Comparison of ENCODE assay signal across 9 cellular contexts in the genomic region with DNA sequence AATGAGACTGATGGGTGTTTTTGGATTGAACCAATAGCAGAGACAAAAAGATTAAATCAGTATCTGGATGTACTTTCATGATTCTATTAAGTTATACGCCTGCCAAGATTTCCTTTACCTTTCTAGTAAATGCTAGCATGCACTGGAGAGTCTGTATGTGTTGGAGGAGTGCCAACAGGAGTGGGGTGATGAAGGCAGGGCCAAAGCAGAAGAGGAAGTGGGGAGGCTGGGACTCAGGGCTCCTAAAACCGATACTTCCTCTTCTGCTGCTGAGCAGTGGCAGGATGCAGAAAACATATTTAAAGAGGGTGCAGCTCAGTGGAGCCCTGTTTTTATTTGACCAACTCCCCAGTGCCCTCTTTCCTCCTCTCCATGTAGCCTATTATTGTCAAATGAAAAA. TPM values are rescaled to one million over a fixed set of nuclear protein-coding genes. Genes with fewer than 3 reads are reported as not detected.
DNase-seq lines count a peak whose midpoint lies in the region; ATAC-seq and TF ChIP-seq lines count a peak whose summit lies in the region.
"Had no signal": no experiment of that assay in that cellular context is flagged by ENCODE, and none has a peak within 500 bp of the region (broad histone marks: within the 10 kb centered on the region; RNA-seq: fewer than 3 reads in every experiment).

No MANE protein-coding gene starts in this region.

- H3K9me3 ChIP-seq in sigmoid colon = no peaks in the 10 kb centered on the region
- H3K9me3 ChIP-seq: thoracic aorta had no signal

- no peak overlapping the region for H3K4me3 ChIP-seq in sigmoid colon
- H3K4me3 ChIP-seq: thoracic aorta had no signal

- DNase-seq in T-helper 22 cell (ENCODE audit: low read depth) (peak; percentile 34), globus pallidus (ENCODE audit: low spot score) (peak; percentile 16), sigmoid colon (no peak), NCI-H128 (lab: John Stamatoyannopoulos, UW; ENCODE audit: unreplicated experiment) (no peak), NCI-H774 (lab: John Stamatoyannopoulos, UW) (no peak)

- ATAC-seq in GM19328 (IDR thresholded peaks at IDR 0.05; ENCODE audit: unreplicated experiment) (peak; percentile 94), HG03196 (IDR thresholded peaks at IDR 0.05; ENCODE audit: unreplicated experiment) (peak; percentile 98)

- no peaks in the 10 kb centered on the region for H3K4me1 ChIP-seq in sigmoid colon

- intact Hi-C loops in sigmoid colon (cut with DNase I) = no loop called here

- TF ChIP-seq CTCF in C4-2B (conservative IDR thresholded peaks at IDR 0.05) (no peak), sigmoid colon (IDR thresholded peaks at IDR 0.05) (no peak)

- no peak for TF ChIP-seq POLR2A in sigmoid colon (IDR thresholded peaks at IDR 0.05)

- no peaks in the 10 kb centered on the region for H3K36me3 ChIP-seq in sigmoid colon
- H3K36me3 ChIP-seq: thoracic aorta had no signal

- no peaks in the 10 kb centered on the region for H3K27me3 ChIP-seq in sigmoid colon

- H3K27ac ChIP-seq in C4-2B = peak overlapping the region; percentile 80
- H3K27ac ChIP-seq in sigmoid colon = no peak overlapping the region
- H3K27ac ChIP-seq: thoracic aorta had no signal

- no peak for TF ChIP-seq EP300 in sigmoid colon (IDR thresholded peaks at IDR 0.05)

- 9 to 16% methylated on average over 2 of the region's 2 CpGs for WGBS in sigmoid colon, 2 donors

RNA-seq across cellular contexts. Expression of gene CYSLTR1, which starts 5.6 kb away (rescaled TPM):
- total RNA-seq in sigmoid colon = 1 to 10 TPM; 1.2 to 3.0 (median 1.7) TPM
- 1 to 10 TPM in 2 of 3 donors, under 1 TPM in 1; 0.60 to 2.9 (median 1.6) TPM for polyA plus RNA-seq in sigmoid colon

Comparison
In these comparisons a context has a peak if more than half of its experiments do, and no peak if none do; other contexts are left out.
1. DNase-seq: peak in T-helper 22 cell (single experiment) and globus pallidus (single experiment); none in sigmoid colon (single experiment), NCI-H128 (single experiment) and NCI-H774 (single experiment).